Comparison of ENCODE assay signal across 9 cellular contexts in genomic region chr19:18834644-18834984, GRCh38. TPM values are rescaled to one million over a fixed set of nuclear protein-coding genes. Genes with fewer than 3 reads are reported as not detected.
DNase-seq lines count a peak whose midpoint lies in the region; TF ChIP-seq lines count a peak whose summit lies in the region.
"Had no signal": no experiment of that assay in that cellular context is flagged by ENCODE, and none has a peak within 500 bp of the region (broad histone marks: within the 10 kb centered on the region; RNA-seq: fewer than 3 reads in every experiment).

No MANE protein-coding gene starts in this region.

- in situ Hi-C loops in GM23248 (cut with MboI), result loop anchor here (25.0 kb wide), 1 partner anchor 372 kb away; no protein-coding TSS in a partner anchor

- H2AK5ac ChIP-seq in trophoblast cell (ENCODE audit: low read length), result no peak overlapping the region

- no peak overlapping the region for H4K91ac ChIP-seq in trophoblast cell (ENCODE audit: low read depth, low read length)

- no peak overlapping the region for H3K27ac ChIP-seq in GM23248
- no peak overlapping the region for H3K27ac ChIP-seq in SK-N-MC
- no peak overlapping the region for H3K27ac ChIP-seq in esophagus muscularis mucosa (replicated peaks in 1 of 4)
- H3K27ac ChIP-seq in trophoblast cell (ENCODE audit: low read depth, low read length), result no peak overlapping the region
- H3K27ac ChIP-seq in thyroid gland, result peak overlapping the region in 1 of 3 donors; percentile 79

- no peaks in the 10 kb centered on the region for H3F3A ChIP-seq in GM23248 (ENCODE audit: insufficient read depth)

- no peak overlapping the region for H3K23ac ChIP-seq in trophoblast cell (ENCODE audit: low read length)

- DNase-seq in GM23248, result no peak
- DNase-seq in SK-N-MC (ENCODE audit: low read depth, low spot score), result no peak
- DNase-seq in esophagus muscularis mucosa (ENCODE audit: extremely low spot score), result no peak
- no peak for DNase-seq in trophoblast cell
- no peak for DNase-seq in stimulated activated CD4-positive, alpha-beta T cell treated with anti-CD3 and anti-CD28 coated beads, Interleukin-12 subunit alpha, Interleukin-12 subunit beta, amount 100 ng/mL, for 4 hours
- DNase-seq in NCI-H1105 (lab: John Stamatoyannopoulos, UW), result no peak
- no peak for DNase-seq in thyroid gland
- DNase-seq in head of caudate nucleus, result no peak
- DNase-seq: activated CD4-positive, alpha-beta T cell treated with anti-CD3 and anti-CD28 coated beads for 48 hours had no signal

- H4K20me1 ChIP-seq in GM23248 (ENCODE audit: insufficient read depth), result peaks cover 33% of the 10 kb centered on the region; the same call in 1 of the 2 replicates

- peak overlapping the region; percentile 92 for H3K9ac ChIP-seq in GM23248
- H3K9ac ChIP-seq in SK-N-MC (ENCODE audit: insufficient read length), result peak overlapping the region; percentile 98
- no peak overlapping the region for H3K9ac ChIP-seq in trophoblast cell (ENCODE audit: low read length)

- no peak overlapping the region for H2AFZ ChIP-seq in GM23248
- H2AFZ ChIP-seq in trophoblast cell (ENCODE audit: insufficient read depth, low read length, poor library complexity), result no peak overlapping the region

- peaks cover 5% of the 10 kb centered on the region for H3K79me1 ChIP-seq in trophoblast cell (ENCODE audit: low read length)

- H3K4me1 ChIP-seq in GM23248 (ENCODE audit: insufficient read depth), result peaks cover 22% of the 10 kb centered on the region
- peaks cover 62 to 80% (median 73%) of the 10 kb centered on the region in 4 donors for H3K4me1 ChIP-seq in esophagus muscularis mucosa
- H3K4me1 ChIP-seq in trophoblast cell (ENCODE audit: control insufficient read depth in 1 of 2, insufficient read depth in 2 of 2, low read length in 2 of 2), result peaks cover 8 to 9% of the 10 kb centered on the region in 2 experiments
- H3K4me1 ChIP-seq in thyroid gland, result peaks cover 36 to 49% of the 10 kb centered on the region in 2 donors

- intact Hi-C loops in esophagus muscularis mucosa (cut with DNase I) (loop anchor here (5.0 kb wide), 1 partner anchor 247 kb away; the partner anchor contains the start of gene REX1BD), thyroid gland (cut with DNase I) (loop anchor here (5.0 kb wide), 1 partner anchor 152 kb away; the partner anchor contains the start of gene CRTC1), head of caudate nucleus (cut with DNase I) (loop anchor here (10.0 kb wide), 1 partner anchor 160 kb away; no protein-coding TSS in a partner anchor)

- H3K4ac ChIP-seq in trophoblast cell (ENCODE audit: low read depth, low read length), result peak overlapping the region; percentile 99

- TF ChIP-seq EP300 in esophagus muscularis mucosa (IDR thresholded peaks at IDR 0.05), result no peak

- H3K27me3 ChIP-seq in GM23248 (replicated peaks; ENCODE audit: insufficient read depth) (no peaks in the 10 kb centered on the region), esophagus muscularis mucosa (no peaks in the 10 kb centered on the region), trophoblast cell (ENCODE audit: insufficient read depth, low read length) (no peaks in the 10 kb centered on the region), thyroid gland (no peaks in the 10 kb centered on the region)

- 74 to 78% methylated on average over 4 of the region's 4 CpGs for WGBS in GM23248 (ENCODE audit: low coverage in 1 of 2, low lambda C conversion rate in 2 of 2, missing lambda C conversion rate in 2 of 2), 2 experiments
- 72% methylated on average over 4 of the region's 4 CpGs for WGBS in esophagus muscularis mucosa
- no CpG with 5 or more reads among the region's 4 CpGs for WGBS in trophoblast cell (ENCODE audit: extremely low coverage, insufficient coverage, insufficient read length)
- 81 to 85% methylated on average over 4 of the region's 4 CpGs for WGBS in thyroid gland, 2 donors

- no peak overlapping the region for H4K8ac ChIP-seq in trophoblast cell (ENCODE audit: low read depth, low read length)

- H3K79me2 ChIP-seq in GM23248 (ENCODE audit: insufficient read depth), result peaks cover 76% of the 10 kb centered on the region
- H3K79me2 ChIP-seq in trophoblast cell (ENCODE audit: control insufficient read depth, insufficient read depth, low read length, poor library complexity), result peaks cover 40% of the 10 kb centered on the region

- no peak overlapping the region for H2BK5ac ChIP-seq in trophoblast cell (ENCODE audit: low read depth, low read length, poor library complexity)

- no peak overlapping the region for H2BK120ac ChIP-seq in trophoblast cell (ENCODE audit: insufficient read depth, low read length, poor library complexity)

- H3K4me3 ChIP-seq in GM23248 (peak overlapping the region; percentile 85), SK-N-MC (peak overlapping the region; percentile 80), esophagus muscularis mucosa (peak overlapping the region; percentile 69 to 99 (median 86)), trophoblast cell (ENCODE audit: low read depth, low read length) (no peak overlapping the region), thyroid gland (replicated peaks in 1 of 3) (no peak overlapping the region)

- H2BK12ac ChIP-seq in trophoblast cell (ENCODE audit: low read length), result no peak overlapping the region

- TF ChIP-seq CTCF in esophagus muscularis mucosa (IDR thresholded peaks at IDR 0.05) (no peak), thyroid gland (IDR thresholded peaks at IDR 0.05) (no peak)

- H3K9me3 ChIP-seq in GM23248 (ENCODE audit: low read depth) (no peaks in the 10 kb centered on the region), SK-N-MC (ENCODE audit: low read depth, low read length) (no peaks in the 10 kb centered on the region), esophagus muscularis mucosa (no peaks in the 10 kb centered on the region), trophoblast cell (ENCODE audit: insufficient read depth, low read depth, low read length) (no peaks in the 10 kb centered on the region), thyroid gland (no peaks in the 10 kb centered on the region)

- no peak overlapping the region for H3K14ac ChIP-seq in trophoblast cell (ENCODE audit: low read length)

- no peaks in the 10 kb centered on the region for H3K9me2 ChIP-seq in GM23248 (ENCODE audit: insufficient read depth)

- H3K36me3 ChIP-seq in GM23248 (ENCODE audit: low read depth), result no peaks in the 10 kb centered on the region
- peaks cover 42% of the 10 kb centered on the region for H3K36me3 ChIP-seq in SK-N-MC (ENCODE audit: insufficient read depth, low read length)
- peaks cover 0 to 30% (median 5%) of the 10 kb centered on the region in 4 donors for H3K36me3 ChIP-seq in esophagus muscularis mucosa
- peaks cover 22 to 24% of the 10 kb centered on the region in 2 experiments for H3K36me3 ChIP-seq in trophoblast cell (ENCODE audit: control insufficient read depth in 1 of 2, insufficient read depth in 2 of 2, low read length in 2 of 2)
- no peaks in the 10 kb centered on the region for H3K36me3 ChIP-seq in thyroid gland

- no peak for TF ChIP-seq POLR2A in esophagus muscularis mucosa (IDR thresholded peaks at IDR 0.05; ENCODE audit: low read depth)
- TF ChIP-seq POLR2A in thyroid gland (IDR thresholded peaks at IDR 0.05), result no peak

- H3K4me2 ChIP-seq in GM23248 (ENCODE audit: unreplicated experiment) (peak overlapping the region; percentile 88), trophoblast cell (ENCODE audit: low read length) (no peak overlapping the region)

- no peak overlapping the region for H3K18ac ChIP-seq in trophoblast cell (ENCODE audit: low read length)

- no peak overlapping the region for H4K12ac ChIP-seq in trophoblast cell (ENCODE audit: low read depth, low read length)

RNA-seq across cellular contexts. Expression of gene UPF1, which starts 2.9 kb away (rescaled TPM):
- 51.7 and 57.4 TPM in 2 replicates for total RNA-seq in GM23248 (2014; rRNA removed; shearing (Covaris generic))
- polyA plus RNA-seq in GM23248 (2016; fragmentation: Nextera tagmentation; extraction: Ambion mirVana), result 3.5 and 4.3 TPM in 2 replicates
- total RNA-seq in esophagus muscularis mucosa (100 to 1,000 TPM in 1 of 4 donors, 10 to 100 TPM in 3; 54.8 to 116 (median 77.4) TPM), thyroid gland (100 to 1,000 TPM in 1 of 4 donors, 10 to 100 TPM in 3; 56.7 to 122 (median 79.6) TPM)
- 38.1 and 38.7 TPM in 2 replicates for polyA plus RNA-seq in trophoblast cell (2013)

RNA-seq across cellular contexts. Expression of gene COMP, which starts 43.5 kb away (rescaled TPM):
- 93.8 and 96.6 TPM in 2 replicates for total RNA-seq in GM23248 (2014; rRNA removed; shearing (Covaris generic))
- 252 and 257 TPM in 2 replicates for polyA plus RNA-seq in GM23248 (2016; fragmentation: Nextera tagmentation; extraction: Ambion mirVana)
- under 1 TPM; 0.33 to 0.83 (median 0.62) TPM for total RNA-seq in esophagus muscularis mucosa
- polyA plus RNA-seq in trophoblast cell (2013), result 0.10 and 0.11 TPM in 2 replicates
- total RNA-seq in thyroid gland, result 10 to 100 TPM in 1 of 4 donors, 1 to 10 TPM in 1, under 1 TPM in 2; 0.33 to 33.3 (median 1.9) TPM

Comparison
In these comparisons a context has a peak if more than half of its experiments do, and no peak if none do; other contexts are left out.
1. H3K4me3 ChIP-seq: peak in GM23248 (single experiment), SK-N-MC (single experiment) and esophagus muscularis mucosa (4 of 4); none in trophoblast cell (single experiment) and thyroid gland (0 of 3).